In the genomic region with DNA sequence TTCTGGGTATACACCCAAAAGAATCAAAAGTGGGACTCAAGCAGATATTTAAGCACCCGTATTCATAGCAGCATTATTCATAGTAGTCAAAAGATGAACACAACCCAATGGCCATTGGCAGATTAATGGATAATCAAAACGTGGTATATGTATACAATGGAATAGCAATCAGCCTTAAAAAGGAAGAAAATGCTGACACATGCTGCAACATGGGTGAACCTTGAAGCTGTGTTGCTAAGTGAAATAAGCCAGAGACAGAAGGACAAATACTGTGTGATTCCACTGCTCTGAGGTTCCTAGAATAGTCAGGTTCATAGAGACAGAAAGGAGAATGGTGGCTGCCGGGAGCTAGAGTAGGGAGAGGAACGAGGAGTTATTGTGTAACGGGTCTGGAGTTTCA, we compare ENCODE assay signal across 25 cellular contexts.
"Had no signal": no experiment of that assay in that cellular context is flagged by ENCODE, and none has a peak within 500 bp of the region (broad histone marks: within the 10 kb centered on the region; RNA-seq: fewer than 3 reads in every experiment).

No MANE protein-coding gene starts in this region.

- DNase-seq: activated CD4-positive, alpha-beta T cell treated with anti-CD3 and anti-CD28 coated beads for 4 hours; activated CD4-positive, CD25-positive, alpha-beta regulatory T cell; activated CD8-positive, alpha-beta memory T cell treated with anti-CD3 and anti-CD28 coated beads, Interleukin-2, amount 50 U/mL, for 48 hours; activated naive CD4-positive, alpha-beta T cell; activated T-cell treated with anti-CD3 and anti-CD28 coated beads, Interleukin-2, amount 50 U/mL, for 4 hours; immature natural killer cell; kidney glomerular epithelial cell; left lung; occipital lobe; sigmoid colon; stimulated activated CD4-positive, alpha-beta T cell treated with anti-CD3 and anti-CD28 coated beads, Interleukin-2, amount 100 ng/mL, for 48 hours; stimulated activated CD8-positive, alpha-beta memory T cell treated with anti-CD3 and anti-CD28 coated beads, Interleukin-4, amount 100 ng/mL, for 48 hours; stimulated activated naive B cell treated with anti-CD40 and anti-IgM and Interleukin-4, amounts not matched to agents 10 μg/mL and 1 μg/mL and 100 μg/mL, for 72 hours; T1000 had no signal

- H3K9me3 Mint-ChIP-seq: activated T-cell treated with anti-CD3 and anti-CD28 coated beads, Interleukin-2, amount 50 U/mL, for 4 hours; activated T-helper 2 cell treated with anti-CD3 and anti-CD28 coated beads, Interferon-gamma antibody, Interleukin-2, Interleukin-4, amounts not matched to agents 10 μg/mL and 5 μg/mL and 100 μg/mL, durations not matched to agents 14 hours and 24 hours and 36 hours; central memory CD8-positive, alpha-beta T cell; immature natural killer cell; memory B cell; neural crest cell; stimulated activated naive B cell treated with anti-CD40 and anti-IgM and Interleukin-4, amounts not matched to agents 10 μg/mL and 1 μg/mL and 100 μg/mL, for 72 hours; T-helper 1 cell treated with Interleukin-12 subunit alpha and Interleukin-12 subunit beta and Interleukin-4 antibody, amounts not matched to agents 30 μg/mL and 1 μg/mL, for 36 hours; type B pancreatic cell had no signal

- H3K27me3 Mint-ChIP-seq: type B pancreatic cell had no signal

- H3K36me3 Mint-ChIP-seq: activated naive CD8-positive, alpha-beta T cell; immature natural killer cell; memory B cell; stimulated activated naive B cell treated with anti-CD40 and anti-IgM and Interleukin-4, amounts not matched to agents 10 μg/mL and 1 μg/mL and 100 μg/mL, for 72 hours; type B pancreatic cell had no signal

- H3K27ac ChIP-seq: adrenal gland, ascending aorta, hepatocyte, left lung, testis had no signal

- H3K27ac Mint-ChIP-seq: activated naive CD8-positive, alpha-beta T cell; activated T-helper 2 cell treated with anti-CD3 and anti-CD28 coated beads, Interferon-gamma antibody, Interleukin-2, Interleukin-4, amounts not matched to agents 10 μg/mL and 5 μg/mL and 100 μg/mL, durations not matched to agents 14 hours and 24 hours and 36 hours; immature natural killer cell; memory B cell; stimulated activated naive B cell treated with anti-CD40 and anti-IgM and Interleukin-4, amounts not matched to agents 10 μg/mL and 1 μg/mL and 100 μg/mL, for 72 hours; T-helper 1 cell treated with Interleukin-12 subunit alpha and Interleukin-12 subunit beta and Interleukin-4 antibody, amounts not matched to agents 30 μg/mL and 1 μg/mL, for 36 hours; type B pancreatic cell had no signal

- H3K4me3 Mint-ChIP-seq: activated naive CD8-positive, alpha-beta T cell; activated T-cell treated with anti-CD3 and anti-CD28 coated beads, Interleukin-2, amount 50 U/mL, for 4 hours; central memory CD8-positive, alpha-beta T cell; immature natural killer cell; memory B cell; neural crest cell; stimulated activated naive B cell treated with anti-CD40 and anti-IgM and Interleukin-4, amounts not matched to agents 10 μg/mL and 1 μg/mL and 100 μg/mL, for 72 hours; T-helper 1 cell treated with Interleukin-12 subunit alpha and Interleukin-12 subunit beta and Interleukin-4 antibody, amounts not matched to agents 30 μg/mL and 1 μg/mL, for 36 hours; type B pancreatic cell had no signal

- H3K4me1 Mint-ChIP-seq: central memory CD8-positive, alpha-beta T cell; immature natural killer cell; memory B cell; neural crest cell; stimulated activated naive B cell treated with anti-CD40 and anti-IgM and Interleukin-4, amounts not matched to agents 10 μg/mL and 1 μg/mL and 100 μg/mL, for 72 hours had no signal
